9 cellular contexts compared by ENCODE assay signal in genomic region chr5:37554938-37555337, GRCh38.
DNase-seq lines count a peak whose midpoint lies in the region; ATAC-seq, FAIRE-seq and TF ChIP-seq lines count a peak whose summit lies in the region.
"Had no signal": no experiment of that assay in that cellular context is flagged by ENCODE, and none has a peak within 500 bp of the region (broad histone marks: within the 10 kb centered on the region; RNA-seq: fewer than 3 reads in every experiment).

No MANE protein-coding gene starts in this region.

- H3K4me1 Mint-ChIP-seq in MCF 10A (ENCODE audit: insufficient read depth, unreplicated experiment), result peaks cover 6% of the 10 kb centered on the region
- H3K4me1 Mint-ChIP-seq in type B pancreatic cell (ENCODE audit: unreplicated experiment), result no peaks in the 10 kb centered on the region

- H3K27ac ChIP-seq in breast epithelium, result no peak overlapping the region
- H3K27ac ChIP-seq in endothelial cell of umbilical vein (ENCODE audit: insufficient read depth, low read depth, low read length), result no peak overlapping the region
- no peak overlapping the region for H3K27ac ChIP-seq in gastrocnemius medialis

- no peak overlapping the region for H3K27ac Mint-ChIP-seq in MCF 10A (ENCODE audit: low read depth, unreplicated experiment)
- no peak overlapping the region for H3K27ac Mint-ChIP-seq in type B pancreatic cell

- H3K9me3 Mint-ChIP-seq in MCF 10A (ENCODE audit: unreplicated experiment) (no peaks in the 10 kb centered on the region), type B pancreatic cell (no peaks in the 10 kb centered on the region)

- TF ChIP-seq POLR2A in breast epithelium (IDR thresholded peaks at IDR 0.05) (no peak), endothelial cell of umbilical vein (IDR thresholded peaks at IDR 0.05; ENCODE audit: low read depth, low read length) (no peak), gastrocnemius medialis (IDR thresholded peaks at IDR 0.05) (no peak)

- CTCF ChIA-PET in MCF 10A (lab: Yijun Ruan, JAX) (interaction anchor here (0.7 to 1.3 kb wide), 3 partner anchors 12 to 21 kb away, joined by 3 to 4 read pairs (median 3); no protein-coding TSS in a partner anchor), endothelial cell of umbilical vein (lab: Charles Lee) (interaction anchor here (0.9 to 3.8 kb wide), 7 partner anchors 10 to 638 kb away, joined by 3 to 33 read pairs (median 4); no protein-coding TSS in a partner anchor)

- no peaks in the 10 kb centered on the region for H3K36me3 Mint-ChIP-seq in MCF 10A (ENCODE audit: insufficient read depth, unreplicated experiment)
- H3K36me3 Mint-ChIP-seq in type B pancreatic cell, result peaks cover 4% of the 10 kb centered on the region

- H3K27me3 Mint-ChIP-seq in MCF 10A (ENCODE audit: insufficient read depth, unreplicated experiment), result no peaks in the 10 kb centered on the region
- no peaks in the 10 kb centered on the region for H3K27me3 Mint-ChIP-seq in type B pancreatic cell

- no peak for FAIRE-seq in endothelial cell of umbilical vein (lab: Jason Lieb, UNC)

- dilution Hi-C loops in endothelial cell of umbilical vein (cut with MboI; ENCODE audit: extremely low pct_ligation_motif_present, low sequenced_read_pairs), result no loop called here

- intact Hi-C loops in MCF 10A (cut with micrococcal nuclease) (loop anchor here (1.0 kb wide), 1 partner anchor 142 kb away; no protein-coding TSS in a partner anchor), breast epithelium (cut with DNase I; ENCODE audit: low total_unique reads) (no loop called here), endothelial cell of umbilical vein (cut with micrococcal nuclease) (loop anchor here (2.0 kb wide), 1 partner anchor 184 kb away; the partner anchor contains the start of gene NUP155), gastrocnemius medialis (cut with DNase I; ENCODE audit: low total_unique reads) (no loop called here)

- no peaks in the 10 kb centered on the region for H4K20me1 ChIP-seq in endothelial cell of umbilical vein (replicated peaks; ENCODE audit: control insufficient read depth, extremely low read depth, insufficient read depth, low read length)

- H3K4me3 ChIP-seq in breast epithelium (no peak overlapping the region), endothelial cell of umbilical vein (replicated peaks in 1 of 3; ENCODE audit: insufficient read depth in 1 of 3, low read depth in 1 of 3, low read length in 3 of 3) (no peak overlapping the region), gastrocnemius medialis (no peak overlapping the region)
- H3K4me3 ChIP-seq: SK-N-MC had no signal

- DNase-seq in MCF 10A (ENCODE audit: unreplicated experiment), result peak; percentile 55
- DNase-seq in breast epithelium (ENCODE audit: low spot score in 2 of 2), result no peak
- peak; percentile 53 for DNase-seq in NCI-H526 treated with DMSO at 0.1 percent for 48 hours (lab: John Stamatoyannopoulos, UW)
- DNase-seq in endothelial cell of umbilical vein (ENCODE audit: low read depth, low spot score), result peak; percentile 22
- no peak for DNase-seq in type B pancreatic cell (ENCODE audit: extremely low spot score, unreplicated experiment)
- no peak for DNase-seq in stimulated activated CD4-positive, alpha-beta T cell treated with anti-CD3 and anti-CD28 coated beads, Interleukin-2, amount 100 ng/mL, for 24 hours
- no peak for DNase-seq in gastrocnemius medialis
- DNase-seq in GM19240 (ENCODE audit: insufficient read length, low spot score), result no peak

- POLR2A ChIA-PET in MCF 10A (lab: Yijun Ruan, JAX), result interaction anchor here (1.0 kb wide), 1 partner anchor 163 kb away, joined by 3 read pairs; no protein-coding TSS in a partner anchor
- POLR2A ChIA-PET in endothelial cell of umbilical vein (lab: Charles Lee), result no interaction called here

- H3K4me3 Mint-ChIP-seq in MCF 10A (ENCODE audit: unreplicated experiment), result no peak overlapping the region
- no peak overlapping the region for H3K4me3 Mint-ChIP-seq in type B pancreatic cell

- no peaks in the 10 kb centered on the region for H3K9me1 ChIP-seq in endothelial cell of umbilical vein (replicated peaks; ENCODE audit: control insufficient read depth, extremely low read depth, insufficient read depth, low read length)

- TF ChIP-seq CTCF in MCF 10A (IDR thresholded peaks at IDR 0.05; ENCODE audit: unreplicated experiment) (peak; percentile 40), breast epithelium (IDR thresholded peaks at IDR 0.05) (peak in 1 of 3 donors; percentile 9), endothelial cell of umbilical vein (IDR thresholded peaks at IDR 0.05; ENCODE audit: extremely low read depth in 1 of 2, insufficient read depth in 1 of 2, low read depth in 1 of 2, low read length in 2 of 2) (peak; percentile 18 to 27), type B pancreatic cell (conservative IDR thresholded peaks at IDR 0.05) (peak; percentile 69), gastrocnemius medialis (IDR thresholded peaks at IDR 0.05 in 4 of 5, conservative IDR thresholded peaks at IDR 0.05 in 1 of 5) (no peak)

- no peak for ATAC-seq in gastrocnemius medialis

- H3K9me3 ChIP-seq in breast epithelium, result no peaks in the 10 kb centered on the region
- peaks cover 2% of the 10 kb centered on the region for H3K9me3 ChIP-seq in endothelial cell of umbilical vein (replicated peaks; ENCODE audit: control insufficient read depth, insufficient read depth, low read length)
- H3K9me3 ChIP-seq in gastrocnemius medialis, result no peaks in the 10 kb centered on the region

- no TSS peak for BruUV-seq in MCF 10A (replicated peaks; lab: Mats Ljungman, UMichigan)
- no TSS peak for BruUV-seq in endothelial cell of umbilical vein (replicated peaks; lab: Mats Ljungman, UMichigan)

- no peaks in the 10 kb centered on the region for H3K79me2 ChIP-seq in endothelial cell of umbilical vein (ENCODE audit: control insufficient read depth, insufficient read depth, low read length)

- H3K9ac ChIP-seq in endothelial cell of umbilical vein (replicated peaks; ENCODE audit: extremely low read depth, insufficient read depth, low read length), result no peak overlapping the region

- no peak overlapping the region for H3K4me2 ChIP-seq in endothelial cell of umbilical vein (ENCODE audit: insufficient read depth, low read length)

- H3K4me1 ChIP-seq in breast epithelium (no peaks in the 10 kb centered on the region), endothelial cell of umbilical vein (ENCODE audit: control insufficient read depth, extremely low read depth, insufficient read depth, low read length) (peaks cover 24% of the 10 kb centered on the region), gastrocnemius medialis (peaks cover 0 to 17% of the 10 kb centered on the region in 2 donors)

- H2AFZ ChIP-seq in endothelial cell of umbilical vein (ENCODE audit: low read depth, low read length), result no peak overlapping the region

- in situ Hi-C loops in gastrocnemius medialis (cut with MboI; ENCODE audit: low sequenced_read_pairs in 4 of 4), result no loop called here

- no peaks in the 10 kb centered on the region for H3K27me3 ChIP-seq in breast epithelium
- no peaks in the 10 kb centered on the region for H3K27me3 ChIP-seq in endothelial cell of umbilical vein (ENCODE audit: control insufficient read depth in 2 of 2, insufficient read depth in 2 of 2, low read length in 2 of 2)
- H3K27me3 ChIP-seq in gastrocnemius medialis, result no peaks in the 10 kb centered on the region

- H3K36me3 ChIP-seq in breast epithelium (no peaks in the 10 kb centered on the region), endothelial cell of umbilical vein (ENCODE audit: control insufficient read depth in 2 of 2, extremely low read depth in 1 of 2, insufficient read depth in 2 of 2, low read length in 2 of 2) (no peaks in the 10 kb centered on the region), gastrocnemius medialis (no peaks in the 10 kb centered on the region)

TF ChIP-seq in endothelial cell of umbilical vein, 7 proteins besides CTCF, POLR2A, EP300 and RAD21:
- TF ChIP-seq EZH2 (IDR thresholded peaks at IDR 0.05; ENCODE audit: borderline replicate concordance, low read depth, low read length, severe bottlenecking) (no peak), MAX (IDR thresholded peaks at IDR 0.05; ENCODE audit: insufficient read depth, insufficient read length) (no peak), MYC (IDR thresholded peaks at IDR 0.05; ENCODE audit: low read depth, low read length) (no peak), FOS (IDR thresholded peaks at IDR 0.05; ENCODE audit: borderline replicate concordance, insufficient read depth, low read length) (no peak), GATA2 (IDR thresholded peaks at IDR 0.05; ENCODE audit: insufficient read depth, insufficient read length, low read depth, low read length) (no peak), POLR2AphosphoS5 (IDR thresholded peaks at IDR 0.05; ENCODE audit: insufficient read depth, low read depth, low read length) (no peak), JUN (IDR thresholded peaks at IDR 0.05; ENCODE audit: borderline replicate concordance, insufficient read depth, insufficient read length, low read depth) (no peak)

Comparison
In these comparisons a context has a peak if more than half of its experiments do, and no peak if none do; other contexts are left out.
1. DNase-seq: peak in MCF 10A (single experiment), NCI-H526 treated with DMSO at 0.1 percent for 48 hours (single experiment) and endothelial cell of umbilical vein (single experiment); none in breast epithelium (0 of 2), type B pancreatic cell (single experiment), stimulated activated CD4-positive, alpha-beta T cell treated with anti-CD3 and anti-CD28 coated beads, Interleukin-2, amount 100 ng/mL, for 24 hours (0 of 2), gastrocnemius medialis (0 of 2) and GM19240 (single experiment).
2. intact Hi-C loops: an anchor here in MCF 10A (1.0 kb wide) and endothelial cell of umbilical vein (2.0 kb wide); none called in breast epithelium and gastrocnemius medialis.
3. CTCF ChIP-seq: peak in MCF 10A (single experiment), endothelial cell of umbilical vein (2 of 2) and type B pancreatic cell (single experiment); none in gastrocnemius medialis (0 of 5).